In genomic region chr5:76406014-76406413, GRCh38 we compare ENCODE assay signal across 1 cellular context.
TF ChIP-seq lines count a peak whose summit lies in the region.

No MANE protein-coding gene starts in this region.

TF ChIP-seq in liver, 16 proteins besides CTCF, POLR2A, EP300 and RAD21 (continued from another document):
- TF ChIP-seq ZBTB33 (IDR thresholded peaks at IDR 0.05) (no peak), FOXA2 (IDR thresholded peaks at IDR 0.05) (no peak), REST (IDR thresholded peaks at IDR 0.05) (no peak), RXRA (IDR thresholded peaks at IDR 0.05) (no peak), JUND (IDR thresholded peaks at IDR 0.05) (no peak), SP1 (IDR thresholded peaks at IDR 0.05) (no peak)
